15 cellular contexts compared by ENCODE assay signal in the genomic region with DNA sequence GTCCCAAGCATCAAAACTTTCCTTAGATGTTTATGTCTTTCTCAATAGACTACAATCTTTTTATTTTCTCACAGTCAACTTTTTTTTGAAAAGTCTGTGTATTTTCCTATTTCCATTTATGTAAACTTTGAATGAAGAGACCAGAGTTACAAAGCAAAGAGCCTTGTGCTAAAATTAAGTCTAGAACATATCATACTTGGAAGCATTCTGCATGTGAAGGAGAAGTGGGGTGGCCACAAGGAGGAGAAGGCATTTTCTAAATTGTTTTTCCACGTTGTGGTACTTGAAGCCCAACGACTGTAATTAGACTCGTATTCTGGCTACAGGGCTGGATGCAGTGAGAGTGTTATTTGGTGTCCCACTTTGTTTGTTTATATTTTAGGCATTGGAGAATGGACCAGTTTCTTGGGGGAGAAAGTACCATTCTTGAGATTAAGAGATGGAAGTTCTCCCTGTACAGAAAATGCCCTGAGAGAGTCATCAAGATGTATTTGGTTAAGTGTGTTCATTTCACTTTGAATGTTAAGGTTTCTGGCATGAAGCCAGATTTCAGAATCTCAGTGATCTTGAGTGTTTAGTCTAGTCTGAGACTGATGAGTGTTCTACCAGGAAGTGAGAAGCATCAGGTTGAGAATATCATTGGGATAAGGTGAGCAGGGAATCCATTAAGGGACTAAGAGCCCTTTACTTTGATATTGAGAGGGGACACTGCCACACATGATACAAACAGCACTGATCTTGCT.
A peak's percentile ranks its signal among the peaks of the same experiment; 100 is the strongest.
DNase-seq lines count a peak whose midpoint lies in the region; ATAC-seq, FAIRE-seq and TF ChIP-seq lines count a peak whose summit lies in the region.
"Had no signal": no experiment of that assay in that cellular context is flagged by ENCODE, and none has a peak within 500 bp of the region (broad histone marks: within the 10 kb centered on the region; RNA-seq: fewer than 3 reads in every experiment).

No MANE protein-coding gene starts in this region.

- H3K9me3 ChIP-seq in mesenchymal stem cell (ENCODE audit: control insufficient read depth, low read length), result no peaks in the 10 kb centered on the region

- DNase-seq in DMS153 treated with DMSO at 0.1 percent for 48 hours (lab: John Stamatoyannopoulos, UW; ENCODE audit: unreplicated experiment) (peak; percentile 19), H4 (ENCODE audit: low spot score) (peak; percentile 30), bronchial epithelial cell (ENCODE audit: low read depth) (peak; percentile 8), mesenchymal stem cell (peak; percentile 73), HEK293T (ENCODE audit: extremely low spot score) (no peak), 8988T (no peak)
- DNase-seq: amygdala; CD8-positive, alpha-beta T cell; effector memory CD4-positive, alpha-beta T cell; H9; hippocampal formation; NCI-H526 treated with DMSO at 0.1 percent for 48 hours; stimulated activated CD4-positive, alpha-beta T cell treated with anti-CD3 and anti-CD28 coated beads, Interleukin-4, amount 100 ng/mL, for 1 hour; WERI-Rb-1 had no signal

- H2AK5ac ChIP-seq in mesenchymal stem cell (ENCODE audit: low read length, severe bottlenecking), result no peak overlapping the region

- CTCF ChIA-PET in HEK293T (lab: Yijun Ruan, JAX), result no interaction called here

- no peak overlapping the region for H3K9ac ChIP-seq in mesenchymal stem cell (ENCODE audit: low read length)

- H3K27ac ChIP-seq in mesenchymal stem cell (ENCODE audit: low read length, poor library complexity, severe bottlenecking), result no peak overlapping the region
- H3K27ac ChIP-seq: WERI-Rb-1 had no signal

- H3K23ac ChIP-seq in mesenchymal stem cell (ENCODE audit: low read length in 2 of 2), result no peak overlapping the region

- H3K4me3 ChIP-seq in bronchial epithelial cell (ENCODE audit: low read depth, low read length) (no peak overlapping the region), mesenchymal stem cell (ENCODE audit: insufficient read depth in 1 of 2, low read depth in 1 of 2, low read length in 2 of 2) (no peak overlapping the region)

- H2BK120ac ChIP-seq in mesenchymal stem cell (ENCODE audit: low read depth, low read length), result no peak overlapping the region

- no peak overlapping the region for H2BK5ac ChIP-seq in mesenchymal stem cell (ENCODE audit: low read depth, low read length, poor library complexity, severe bottlenecking)

- H3K4ac ChIP-seq in mesenchymal stem cell (ENCODE audit: low read depth in 1 of 2, low read length in 2 of 2), result no peak overlapping the region

- no peak overlapping the region for H4K91ac ChIP-seq in mesenchymal stem cell (ENCODE audit: low read length)

- H3K36me3 ChIP-seq in bronchial epithelial cell (ENCODE audit: control insufficient read depth, insufficient read depth, low read length) (no peaks in the 10 kb centered on the region), mesenchymal stem cell (ENCODE audit: control insufficient read depth in 1 of 2, insufficient read depth in 2 of 2, low read depth in 1 of 2, low read length in 2 of 2) (no peaks in the 10 kb centered on the region)
- H3K36me3 ChIP-seq: WERI-Rb-1 had no signal

- no peaks in the 10 kb centered on the region for H3K27me3 ChIP-seq in bronchial epithelial cell (ENCODE audit: control insufficient read depth, insufficient read depth, low read length)
- no peaks in the 10 kb centered on the region for H3K27me3 ChIP-seq in mesenchymal stem cell (ENCODE audit: control insufficient read depth in 1 of 2, insufficient read depth in 1 of 2, low read length in 2 of 2)

- no peak for ATAC-seq in GM21515 (IDR thresholded peaks at IDR 0.05; ENCODE audit: unreplicated experiment)
- ATAC-seq: CD8-positive, alpha-beta T cell had no signal

- no peak overlapping the region for H3K14ac ChIP-seq in mesenchymal stem cell (ENCODE audit: low read length in 2 of 2)

- FAIRE-seq in bronchial epithelial cell (lab: Jason Lieb, UNC), result no peak

- no peaks in the 10 kb centered on the region for H3K4me1 ChIP-seq in mesenchymal stem cell (ENCODE audit: control insufficient read depth, insufficient read depth, low read depth, low read length)

- H4K8ac ChIP-seq in mesenchymal stem cell (ENCODE audit: low read length), result no peak overlapping the region

- WGBS in mesenchymal stem cell, result 27% methylated on average over 3 of the region's 3 CpGs

- H2AFZ ChIP-seq in mesenchymal stem cell (ENCODE audit: low read depth, low read length), result no peak overlapping the region

- no peak overlapping the region for H3K4me2 ChIP-seq in mesenchymal stem cell (ENCODE audit: low read length, poor library complexity, severe bottlenecking)

- no peak for TF ChIP-seq CTCF in bronchial epithelial cell (IDR thresholded peaks at IDR 0.05; ENCODE audit: insufficient read depth, low read length, severe bottlenecking)

- peaks cover 2% of the 10 kb centered on the region for H3K79me1 ChIP-seq in mesenchymal stem cell (replicated peaks; ENCODE audit: low read length, poor library complexity, severe bottlenecking)

- no peak overlapping the region for H2BK15ac ChIP-seq in mesenchymal stem cell (ENCODE audit: low read depth, poor library complexity, severe bottlenecking)

- H3K18ac ChIP-seq in mesenchymal stem cell (ENCODE audit: low read depth in 1 of 2, low read length in 2 of 2), result no peak overlapping the region

- no peak overlapping the region for H2BK12ac ChIP-seq in mesenchymal stem cell (ENCODE audit: low read length in 2 of 2)

- POLR2A ChIA-PET in HEK293T (lab: Yijun Ruan, JAX), result no interaction called here

TF ChIP-seq in HEK293T, 16 proteins besides CTCF, POLR2A, EP300 and RAD21:
- TF ChIP-seq, protein P1, sequence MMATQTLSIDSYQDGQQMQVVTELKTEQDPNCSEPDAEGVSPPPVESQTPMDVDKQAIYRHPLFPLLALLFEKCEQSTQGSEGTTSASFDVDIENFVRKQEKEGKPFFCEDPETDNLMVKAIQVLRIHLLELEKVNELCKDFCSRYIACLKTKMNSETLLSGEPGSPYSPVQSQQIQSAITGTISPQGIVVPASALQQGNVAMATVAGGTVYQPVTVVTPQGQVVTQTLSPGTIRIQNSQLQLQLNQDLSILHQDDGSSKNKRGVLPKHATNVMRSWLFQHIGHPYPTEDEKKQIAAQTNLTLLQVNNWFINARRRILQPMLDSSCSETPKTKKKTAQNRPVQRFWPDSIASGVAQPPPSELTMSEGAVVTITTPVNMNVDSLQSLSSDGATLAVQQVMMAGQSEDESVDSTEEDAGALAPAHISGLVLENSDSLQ (IDR thresholded peaks at IDR 0.05), result no peak
- no peak for TF ChIP-seq SP1 (IDR thresholded peaks at IDR 0.05)

Comparison
In these comparisons a context has a peak if more than half of its experiments do, and no peak if none do; other contexts are left out.
1. DNase-seq: peak in DMS153 treated with DMSO at 0.1 percent for 48 hours (single experiment), H4 (single experiment), bronchial epithelial cell (single experiment) and mesenchymal stem cell (single experiment); none in HEK293T (single experiment) and 8988T (single experiment).